ENCODE assay signal across 22 cellular contexts in the genomic region with DNA sequence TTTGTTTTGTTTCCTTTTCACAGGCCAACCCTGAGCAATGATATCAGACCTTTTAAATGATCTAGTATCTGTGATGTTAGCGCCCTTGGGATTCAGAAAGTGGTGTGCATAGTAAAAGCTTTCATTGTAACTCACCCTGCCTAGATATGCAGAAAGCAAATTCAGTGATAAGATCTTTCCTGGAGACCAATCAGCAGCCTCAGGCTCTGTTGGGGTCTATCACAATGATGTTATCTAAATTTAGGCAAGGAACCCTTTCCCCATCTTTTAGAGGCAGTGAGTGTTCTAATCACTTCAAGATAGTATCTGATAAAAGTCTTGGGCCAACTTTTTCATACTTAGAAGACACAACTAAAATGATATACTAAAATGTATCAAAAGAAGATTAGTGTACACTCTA.
"Had no signal": no experiment of that assay in that cellular context is flagged by ENCODE, and none has a peak within 500 bp of the region (broad histone marks: within the 10 kb centered on the region; RNA-seq: fewer than 3 reads in every experiment).

No MANE protein-coding gene starts in this region.

- H3K36me3 ChIP-seq: colonic mucosa had no signal

- H3K9me3 Mint-ChIP-seq: dendritic cell treated with granulocyte-macrophage colony-stimulating factor and Interleukin-4, amounts not matched to agents 40 ng/mL and 50 ng/mL, for 4 days; effector memory CD8-positive, alpha-beta T cell; endodermal cell; naive thymus-derived CD4-positive, alpha-beta T cell had no signal

- H3K27me3 ChIP-seq: colonic mucosa, esophagus squamous epithelium, gastrocnemius medialis, heart right ventricle, left lung had no signal

- H3K4me1 ChIP-seq: colonic mucosa, esophagus squamous epithelium, gastrocnemius medialis, heart right ventricle, lower lobe of right lung had no signal

- H3K4me3 Mint-ChIP-seq: dendritic cell treated with granulocyte-macrophage colony-stimulating factor and Interleukin-4, amounts not matched to agents 40 ng/mL and 50 ng/mL, for 4 days; effector memory CD8-positive, alpha-beta T cell; endodermal cell; naive thymus-derived CD4-positive, alpha-beta T cell had no signal

- H3K27me3 Mint-ChIP-seq: dendritic cell treated with granulocyte-macrophage colony-stimulating factor and Interleukin-4, amounts not matched to agents 40 ng/mL and 50 ng/mL, for 4 days; effector memory CD8-positive, alpha-beta T cell; naive thymus-derived CD4-positive, alpha-beta T cell had no signal

- H3K4me1 Mint-ChIP-seq: naive thymus-derived CD4-positive, alpha-beta T cell had no signal

- H3K4me3 ChIP-seq: colonic mucosa, esophagus squamous epithelium, gastrocnemius medialis, heart right ventricle, left lung, lower lobe of right lung had no signal

- DNase-seq: cortex of kidney; effector CD8-positive, alpha-beta T cell; effector memory CD8-positive, alpha-beta T cell; esophagus squamous epithelium; foreskin fibroblast; foreskin melanocyte; gastrocnemius medialis; glutamatergic neuron; heart right ventricle; hippocampal formation; left cardiac atrium; left lung; left ventricle myocardium superior; lower lobe of right lung; mesenchymal stem cell; midbrain; naive thymus-derived CD4-positive, alpha-beta T cell had no signal

- H3K27ac Mint-ChIP-seq: dendritic cell treated with granulocyte-macrophage colony-stimulating factor and Interleukin-4, amounts not matched to agents 40 ng/mL and 50 ng/mL, for 4 days; effector memory CD8-positive, alpha-beta T cell; endodermal cell; naive thymus-derived CD4-positive, alpha-beta T cell had no signal

- H3K27ac ChIP-seq: colonic mucosa, epithelial cell of prostate, esophagus squamous epithelium, gastrocnemius medialis, heart right ventricle, left lung, lower lobe of right lung had no signal

- ATAC-seq: effector memory CD8-positive, alpha-beta T cell; esophagus mucosa; gastrocnemius medialis; heart right ventricle; left cardiac atrium; left lung; left ventricle myocardium superior; lower lobe of right lung; naive thymus-derived CD4-positive, alpha-beta T cell had no signal
